In the genomic region with DNA sequence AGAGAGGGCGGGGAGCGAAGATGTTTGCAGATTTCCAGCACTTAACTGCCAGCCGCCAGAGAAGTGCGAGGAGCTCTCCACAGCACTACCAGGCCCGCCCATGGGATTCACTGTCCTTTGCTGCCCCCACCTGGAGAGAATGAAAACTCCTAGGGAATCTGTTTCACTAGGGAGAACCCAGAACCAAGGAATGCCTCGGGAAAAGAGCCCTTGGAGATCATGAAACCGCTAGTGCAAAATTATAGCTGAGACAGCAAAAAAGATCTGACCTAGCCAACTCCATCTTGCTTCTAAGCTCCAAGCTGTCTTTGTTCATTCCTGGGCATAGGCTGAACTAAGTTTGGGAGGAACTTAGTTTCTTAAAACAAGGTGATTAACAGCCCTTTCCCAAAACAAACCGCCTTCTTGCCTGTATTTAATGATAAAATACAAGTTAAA, we compare ENCODE assay signal across 1 cellular context.
TF ChIP-seq lines count a peak whose summit lies in the region.

No MANE protein-coding gene starts in this region.

TF ChIP-seq in A549, 52 proteins besides CTCF, POLR2A, EP300 and RAD21 (continued from another document):
- TF ChIP-seq, protein P1, sequence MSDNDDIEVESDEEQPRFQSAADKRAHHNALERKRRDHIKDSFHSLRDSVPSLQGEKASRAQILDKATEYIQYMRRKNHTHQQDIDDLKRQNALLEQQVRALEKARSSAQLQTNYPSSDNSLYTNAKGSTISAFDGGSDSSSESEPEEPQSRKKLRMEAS (IDR thresholded peaks at IDR 0.05): peak; percentile 63
